Comparison of ENCODE assay signal across 23 cellular contexts in genomic region chr1:38487398-38487797, GRCh38.
DNase-seq lines count a peak whose midpoint lies in the region; ATAC-seq and TF ChIP-seq lines count a peak whose summit lies in the region.
"Had no signal": no experiment of that assay in that cellular context is flagged by ENCODE, and none has a peak within 500 bp of the region (broad histone marks: within the 10 kb centered on the region; RNA-seq: fewer than 3 reads in every experiment).

No MANE protein-coding gene starts in this region.

- CTCF ChIA-PET in A673 (lab: Charles Lee), result interaction anchor here (0.6 kb wide), 1 partner anchor 11 kb away, joined by 3 read pairs; no protein-coding TSS in a partner anchor

- intact Hi-C loops in A673 (cut with micrococcal nuclease; ENCODE audit: unreplicated experiment), result loop anchor here (1.0 to 5.0 kb wide), 3 partner anchors 100 to 425 kb away; no protein-coding TSS in a partner anchor
- intact Hi-C loops in lower lobe of right lung (cut with DNase I), result no loop called here

- H3K27ac ChIP-seq in A673 (ENCODE audit: low read depth, low read length, poor library complexity, severe bottlenecking) (peak overlapping the region; percentile 97), lower lobe of right lung (no peak overlapping the region), neutrophil (peak overlapping the region; percentile 95)
- H3K27ac ChIP-seq: GM23248 had no signal

- no TSS peak for BruUV-seq in A673 (replicated peaks; lab: Mats Ljungman, UMichigan)

- no peak overlapping the region for H3K4me3 ChIP-seq in A673 (ENCODE audit: low read depth, low read length, poor library complexity, severe bottlenecking)
- H3K4me3 ChIP-seq in lower lobe of right lung, result no peak overlapping the region
- no peak overlapping the region for H3K4me3 ChIP-seq in neutrophil (ENCODE audit: low read depth in 1 of 2, low read length in 1 of 2)
- H3K4me3 ChIP-seq: GM12878, GM23248 had no signal

- no peaks in the 10 kb centered on the region for H3K36me3 ChIP-seq in A673 (ENCODE audit: insufficient read depth, low read length, poor library complexity, severe bottlenecking)
- H3K36me3 ChIP-seq in lower lobe of right lung, result no peaks in the 10 kb centered on the region
- H3K36me3 ChIP-seq in neutrophil, result no peaks in the 10 kb centered on the region
- H3K36me3 ChIP-seq: BE2C had no signal

- ATAC-seq in lower lobe of right lung, result peak; percentile 39 to 48
- ATAC-seq in left lobe of liver, result no peak
- ATAC-seq: GM12878, HCT116 had no signal

- H3K4me1 ChIP-seq in A673 (ENCODE audit: insufficient read depth, low read length, poor library complexity, severe bottlenecking) (peaks cover 45% of the 10 kb centered on the region), lower lobe of right lung (no peaks in the 10 kb centered on the region), neutrophil (ENCODE audit: control insufficient read depth in 1 of 2, insufficient read depth in 1 of 2, low read depth in 1 of 2, low read length in 1 of 2) (peaks cover 41 to 54% of the 10 kb centered on the region in 2 experiments)
- H3K4me1 ChIP-seq: BE2C had no signal

- DNase-seq in A673 (ENCODE audit: low spot score) (no peak), ecto neural progenitor cell (ENCODE audit: low spot score) (peak; percentile 36), lower lobe of right lung (no peak), mesenteric fat pad (ENCODE audit: low spot score) (no peak), nucleus accumbens (lab: John Stamatoyannopoulos, UW) (no peak), left lobe of liver (ENCODE audit: low spot score) (no peak)
- DNase-seq: ACHN; BE2C; C1 segment of cervical spinal cord; CD4-positive, CD25-positive, alpha-beta regulatory T cell; CD8-positive, alpha-beta memory T cell; COR-L47; DMS 273 treated with DMSO at 0.1 percent for 48 hours; DMS53; DND-41; EL; GM23248; H7; HFFc6; IMR-90 had no signal

- H3K9me3 ChIP-seq in A673 (ENCODE audit: low read depth, low read length, poor library complexity, severe bottlenecking) (no peaks in the 10 kb centered on the region), lower lobe of right lung (no peaks in the 10 kb centered on the region), neutrophil (no peaks in the 10 kb centered on the region)
- H3K9me3 ChIP-seq: BE2C had no signal

- H3K27me3 ChIP-seq in A673 (replicated peaks; ENCODE audit: insufficient read depth, low read depth, low read length, poor library complexity) (no peaks in the 10 kb centered on the region), lower lobe of right lung (ENCODE audit: low read depth) (no peaks in the 10 kb centered on the region), neutrophil (no peaks in the 10 kb centered on the region)
- H3K27me3 ChIP-seq: BE2C had no signal

- TF ChIP-seq CTCF in A673 (conservative IDR thresholded peaks at IDR 0.05; ENCODE audit: low read depth, low read length) (no peak), lower lobe of right lung (IDR thresholded peaks at IDR 0.05) (no peak), neutrophil (IDR thresholded peaks at IDR 0.05) (no peak)

- POLR2A ChIA-PET in A673 (lab: Charles Lee; ENCODE audit: low non-redundant PET), result no interaction called here
